In genomic region chr16:79386299-79386698, GRCh38 we compare ENCODE assay signal across 40 cellular contexts.
"Had no signal": no experiment of that assay in that cellular context is flagged by ENCODE, and none has a peak within 500 bp of the region (broad histone marks: within the 10 kb centered on the region; RNA-seq: fewer than 3 reads in every experiment).

No MANE protein-coding gene starts in this region.

- H3K4me1 ChIP-seq: adrenal gland, ascending aorta, body of pancreas, breast epithelium had no signal

- H3K4me3 Mint-ChIP-seq: activated naive CD4-positive, alpha-beta T cell treated with anti-CD3 and anti-CD28 coated beads for 36 hours; activated naive CD4-positive, alpha-beta T cell treated with anti-CD3 and anti-CD28 coated beads, Interleukin-2, amount 10 ng/mL, durations not matched to agents 7 days and 5 days; activated naive CD4-positive, alpha-beta T cell treated with anti-CD3 and anti-CD28 coated beads, Interleukin-2, amount 50 U/mL, for 24 hours; activated naive CD8-positive, alpha-beta T cell; activated naive CD8-positive, alpha-beta T cell treated with anti-CD3 and anti-CD28 coated beads for 36 hours; activated naive CD8-positive, alpha-beta T cell treated with anti-CD3 and anti-CD28 coated beads, Interleukin-2, amount 10 ng/mL, durations not matched to agents 7 days and 5 days; activated naive CD8-positive, alpha-beta T cell treated with anti-CD3 and anti-CD28 coated beads, Interleukin-2, amount 50 U/mL, for 24 hours; activated T-cell treated with anti-CD3 and anti-CD28 coated beads, Interleukin-2, amount 50 U/mL, for 24 hours; activated T-cell treated with anti-CD3 and anti-CD28 coated beads, Interleukin-2, amount 50 U/mL, for 4 hours; activated T-cell treated with anti-CD3 and anti-CD28 coated beads, Interleukin-2, amount 50 U/mL, for 72 hours; activated T-helper 1 cell treated with anti-CD3 and anti-CD28 coated beads, Interleukin-12 subunit alpha, Interleukin-12 subunit beta, Interleukin-2, Interleukin-4 antibody, amounts not matched to agents 30 ng/mL and 10 ng/mL and 1 ng/mL, durations not matched to agents 14 hours and 24 hours and 36 hours; activated T-helper 17 cell treated with anti-CD3 and anti-CD28 coated beads, Interleukin-2, amount 50 U/mL, for 72 hours; brain; central memory CD8-positive, alpha-beta T cell had no signal

- H3K27ac ChIP-seq: adrenal gland, ascending aorta, body of pancreas, brain microvascular endothelial cell, breast epithelium, cardiac muscle cell had no signal

- ATAC-seq: activated naive CD4-positive, alpha-beta T cell treated with anti-CD3 and anti-CD28 coated beads, Interleukin-2, amount 50 U/mL, for 72 hours; activated naive CD8-positive, alpha-beta T cell treated with anti-CD3 and anti-CD28 coated beads, Interleukin-2, amount 50 U/mL, for 24 hours; activated T-cell treated with anti-CD3 and anti-CD28 coated beads, Interleukin-2, amount 50 U/mL, for 4 hours; activated T-cell treated with anti-CD3 and anti-CD28 coated beads, Interleukin-2, amount 50 U/mL, for 72 hours; activated T-helper 17 cell treated with anti-CD3 and anti-CD28 coated beads, Interleukin-2, amount 50 U/mL, for 72 hours; body of pancreas had no signal

- H3K36me3 Mint-ChIP-seq: activated naive CD4-positive, alpha-beta T cell treated with anti-CD3 and anti-CD28 coated beads, Interleukin-2, amount 10 ng/mL, durations not matched to agents 7 days and 5 days; activated naive CD4-positive, alpha-beta T cell treated with anti-CD3 and anti-CD28 coated beads, Interleukin-2, amount 50 U/mL, for 72 hours; activated naive CD8-positive, alpha-beta T cell; activated naive CD8-positive, alpha-beta T cell treated with anti-CD3 and anti-CD28 coated beads, Interleukin-2, amount 10 ng/mL, durations not matched to agents 7 days and 5 days; brain had no signal

- H3K27me3 Mint-ChIP-seq: activated T-helper 17 cell treated with anti-CD3 and anti-CD28 coated beads, Interleukin-2, amount 50 U/mL, for 72 hours; brain; central memory CD8-positive, alpha-beta T cell had no signal

- H3K4me3 ChIP-seq: adrenal gland, ascending aorta, body of pancreas, breast epithelium, cardiac muscle cell had no signal

- H3K27me3 ChIP-seq: adrenal gland, ascending aorta, body of pancreas, brain microvascular endothelial cell, breast epithelium, cardiac muscle cell had no signal

- FAIRE-seq: astrocyte, bronchial epithelial cell had no signal

- H3K27ac Mint-ChIP-seq: activated naive CD4-positive, alpha-beta T cell treated with anti-CD3 and anti-CD28 coated beads for 36 hours; activated naive CD4-positive, alpha-beta T cell treated with anti-CD3 and anti-CD28 coated beads, Interleukin-2, amount 10 ng/mL, durations not matched to agents 7 days and 5 days; activated naive CD4-positive, alpha-beta T cell treated with anti-CD3 and anti-CD28 coated beads, Interleukin-2, amount 50 U/mL, for 24 hours; activated naive CD4-positive, alpha-beta T cell treated with anti-CD3 and anti-CD28 coated beads, Interleukin-2, amount 50 U/mL, for 72 hours; activated naive CD8-positive, alpha-beta T cell; activated naive CD8-positive, alpha-beta T cell treated with anti-CD3 and anti-CD28 coated beads for 36 hours; activated naive CD8-positive, alpha-beta T cell treated with anti-CD3 and anti-CD28 coated beads, Interleukin-2, amount 10 ng/mL, durations not matched to agents 7 days and 5 days; activated naive CD8-positive, alpha-beta T cell treated with anti-CD3 and anti-CD28 coated beads, Interleukin-2, amount 50 U/mL, for 24 hours; activated T-cell treated with anti-CD3 and anti-CD28 coated beads, Interleukin-2, amount 50 U/mL, for 24 hours; activated T-cell treated with anti-CD3 and anti-CD28 coated beads, Interleukin-2, amount 50 U/mL, for 72 hours; activated T-helper 1 cell treated with anti-CD3 and anti-CD28 coated beads, Interleukin-12 subunit alpha, Interleukin-12 subunit beta, Interleukin-2, Interleukin-4 antibody, amounts not matched to agents 30 ng/mL and 10 ng/mL and 1 ng/mL, durations not matched to agents 14 hours and 24 hours and 36 hours; activated T-helper 17 cell treated with anti-CD3 and anti-CD28 coated beads, Interleukin-2, amount 50 U/mL, for 72 hours; activated T-helper 2 cell treated with anti-CD3 and anti-CD28 coated beads, Interferon-gamma antibody, Interleukin-2, Interleukin-4, amounts not matched to agents 10 μg/mL and 5 μg/mL and 100 μg/mL, durations not matched to agents 14 hours and 24 hours and 36 hours; brain had no signal

- H3K9me3 ChIP-seq: adrenal gland, ascending aorta, body of pancreas, breast epithelium had no signal

- DNase-seq: activated effector memory CD4-positive, alpha-beta T cell treated with anti-CD3 and anti-CD28 coated beads, Interleukin-2, amount 50 U/mL, for 16 hours; activated effector memory CD4-positive, alpha-beta T cell treated with Interleukin-2 at 50 U/mL for 16 hours; activated gamma-delta T cell; activated gamma-delta T cell treated with Interleukin-2 at 50 U/mL for 16 hours; activated naive CD4-positive, alpha-beta T cell; activated naive CD4-positive, alpha-beta T cell treated with anti-CD3 and anti-CD28 coated beads for 36 hours; activated naive CD4-positive, alpha-beta T cell treated with anti-CD3 and anti-CD28 coated beads, Interleukin-2, amount 10 ng/mL, durations not matched to agents 7 days and 5 days; activated naive CD4-positive, alpha-beta T cell treated with anti-CD3 and anti-CD28 coated beads, Interleukin-2, amount 50 U/mL, for 16 hours; activated naive CD4-positive, alpha-beta T cell treated with Interleukin-2 at 50 U/mL for 16 hours; activated naive CD8-positive, alpha-beta T cell treated with anti-CD3 and anti-CD28 coated beads for 36 hours; activated naive CD8-positive, alpha-beta T cell treated with anti-CD3 and anti-CD28 coated beads, Interleukin-2, amount 10 ng/mL, durations not matched to agents 7 days and 5 days; activated naive CD8-positive, alpha-beta T cell treated with anti-CD3 and anti-CD28 coated beads, Interleukin-2, amount 50 U/mL, for 24 hours; activated T-cell treated with anti-CD3 and anti-CD28 coated beads, Interleukin-2, amount 50 U/mL, for 1 hour; activated T-cell treated with anti-CD3 and anti-CD28 coated beads, Interleukin-2, amount 50 U/mL, for 24 hours; activated T-cell treated with anti-CD3 and anti-CD28 coated beads, Interleukin-2, amount 50 U/mL, for 4 hours; activated T-cell treated with anti-CD3 and anti-CD28 coated beads, Interleukin-2, amount 50 U/mL, for 48 hours; activated T-cell treated with anti-CD3 and anti-CD28 coated beads, Interleukin-2, amount 50 U/mL, for 72 hours; adrenal gland; amniotic stem cell; amygdala; anterior cingulate cortex; aorta; body of pancreas; brain microvascular endothelial cell; caudate nucleus; central memory CD4-positive, alpha-beta T cell; cerebellar nuclear complex had no signal

- H3K36me3 ChIP-seq: adrenal gland, ascending aorta, brain microvascular endothelial cell, breast epithelium, cardiac muscle cell had no signal

- H3K9me3 Mint-ChIP-seq: activated naive CD4-positive, alpha-beta T cell treated with anti-CD3 and anti-CD28 coated beads for 36 hours; activated naive CD4-positive, alpha-beta T cell treated with anti-CD3 and anti-CD28 coated beads, Interleukin-2, amount 10 ng/mL, durations not matched to agents 7 days and 5 days; activated naive CD4-positive, alpha-beta T cell treated with anti-CD3 and anti-CD28 coated beads, Interleukin-2, amount 50 U/mL, for 24 hours; activated naive CD8-positive, alpha-beta T cell treated with anti-CD3 and anti-CD28 coated beads, Interleukin-2, amount 10 ng/mL, durations not matched to agents 7 days and 5 days; activated T-cell treated with anti-CD3 and anti-CD28 coated beads, Interleukin-2, amount 50 U/mL, for 24 hours; activated T-cell treated with anti-CD3 and anti-CD28 coated beads, Interleukin-2, amount 50 U/mL, for 4 hours; activated T-cell treated with anti-CD3 and anti-CD28 coated beads, Interleukin-2, amount 50 U/mL, for 72 hours; activated T-helper 1 cell treated with anti-CD3 and anti-CD28 coated beads, Interleukin-12 subunit alpha, Interleukin-12 subunit beta, Interleukin-2, Interleukin-4 antibody, amounts not matched to agents 30 ng/mL and 10 ng/mL and 1 ng/mL, durations not matched to agents 14 hours and 24 hours and 36 hours; activated T-helper 17 cell treated with anti-CD3 and anti-CD28 coated beads, Interleukin-2, amount 50 U/mL, for 72 hours; activated T-helper 2 cell treated with anti-CD3 and anti-CD28 coated beads, Interferon-gamma antibody, Interleukin-2, Interleukin-4, amounts not matched to agents 10 μg/mL and 5 μg/mL and 100 μg/mL, durations not matched to agents 14 hours and 24 hours and 36 hours; central memory CD8-positive, alpha-beta T cell had no signal
